In the genomic region with DNA sequence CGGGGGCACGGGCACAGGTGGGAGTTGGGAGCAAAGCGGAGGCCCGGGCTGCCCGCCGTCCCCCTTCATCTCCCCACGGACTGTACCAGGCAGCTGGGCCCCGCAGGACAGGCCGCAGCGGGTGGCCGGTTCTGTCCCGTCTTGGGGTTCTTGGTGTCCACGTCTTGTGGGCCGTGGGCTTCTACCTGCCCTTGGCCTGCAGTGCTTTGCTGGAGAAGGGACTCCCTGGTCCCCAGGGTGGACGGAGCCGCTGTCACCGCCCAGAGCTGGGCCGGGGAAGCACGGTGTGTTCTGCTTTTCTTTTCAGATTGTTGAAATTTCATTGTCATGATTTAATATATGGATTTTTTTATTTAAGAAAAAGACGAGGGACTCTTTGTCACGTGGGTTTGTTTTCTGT, we compare ENCODE assay signal across 19 cellular contexts. TPM values are rescaled to one million over a fixed set of nuclear protein-coding genes. Genes with fewer than 3 reads are reported as not detected.
A peak's percentile ranks its signal among the peaks of the same experiment; 100 is the strongest.
DNase-seq lines count a peak whose midpoint lies in the region; ATAC-seq and TF ChIP-seq lines count a peak whose summit lies in the region.
"Had no signal": no experiment of that assay in that cellular context is flagged by ENCODE, and none has a peak within 500 bp of the region (broad histone marks: within the 10 kb centered on the region; RNA-seq: fewer than 3 reads in every experiment).

No MANE protein-coding gene starts in this region.

- H3K4me3 ChIP-seq in mammary epithelial cell (replicated peaks in 1 of 3; ENCODE audit: insufficient read depth in 1 of 3, low read depth in 2 of 3, low read length in 3 of 3) (no peak overlapping the region), Panc1 (ENCODE audit: low read depth in 2 of 2, low read length in 2 of 2) (no peak overlapping the region)
- H3K4me3 ChIP-seq: PC-9, SK-N-MC had no signal

- TF ChIP-seq CTCF in mammary epithelial cell (conservative IDR thresholded peaks at IDR 0.05 in 1 of 2, IDR thresholded peaks at IDR 0.05 in 1 of 2; ENCODE audit: extremely low read depth in 1 of 2, insufficient read depth in 1 of 2, low read depth in 1 of 2, low read length in 2 of 2) = no peak
- no peak for TF ChIP-seq CTCF in MCF 10A (IDR thresholded peaks at IDR 0.05; ENCODE audit: unreplicated experiment)
- TF ChIP-seq CTCF in Panc1 (IDR thresholded peaks at IDR 0.05) = no peak

- H3K4me1 Mint-ChIP-seq in MCF 10A (ENCODE audit: insufficient read depth, unreplicated experiment) = no peaks in the 10 kb centered on the region

- BruUV-seq in mammary epithelial cell (replicated peaks; lab: Mats Ljungman, UMichigan) = TSS peak; percentile 38
- no TSS peak for BruUV-seq in MCF 10A (replicated peaks; lab: Mats Ljungman, UMichigan)
- no TSS peak for BruUV-seq in Panc1 (replicated peaks; lab: Mats Ljungman, UMichigan)

- H3K9ac ChIP-seq in mammary epithelial cell (ENCODE audit: insufficient read depth, low read length) = no peak overlapping the region

- H3K27me3 Mint-ChIP-seq in MCF 10A (ENCODE audit: insufficient read depth, unreplicated experiment) = no peaks in the 10 kb centered on the region
- H3K27me3 Mint-ChIP-seq: T-cell had no signal

- H3K9me3 ChIP-seq in mammary epithelial cell (replicated peaks; ENCODE audit: insufficient read depth, low read length) (no peaks in the 10 kb centered on the region), Panc1 (ENCODE audit: control insufficient read depth, insufficient read depth, low read depth, low read length) (no peaks in the 10 kb centered on the region)

- dilution Hi-C loops in mammary epithelial cell (cut with HindIII; ENCODE audit: low sequenced_read_pairs) = no loop called here

- no peaks in the 10 kb centered on the region for H4K20me1 ChIP-seq in mammary epithelial cell (ENCODE audit: insufficient read depth, low read length)

- H3K27me3 ChIP-seq in mammary epithelial cell (ENCODE audit: insufficient read depth, low read length) = no peaks in the 10 kb centered on the region
- H3K27me3 ChIP-seq in Panc1 (ENCODE audit: control insufficient read depth, insufficient read depth, low read length) = no peaks in the 10 kb centered on the region

- peaks cover 25% of the 10 kb centered on the region for H3K4me1 ChIP-seq in mammary epithelial cell (ENCODE audit: insufficient read depth, low read length)
- H3K4me1 ChIP-seq in Panc1 (ENCODE audit: control insufficient read depth, insufficient read depth, low read length) = peaks cover 74% of the 10 kb centered on the region

- intact Hi-C loops in mammary epithelial cell (cut with micrococcal nuclease) (no loop called here), MCF 10A (cut with micrococcal nuclease) (no loop called here), Panc1 (cut with micrococcal nuclease; ENCODE audit: unreplicated experiment) (no loop called here)

- no peak overlapping the region for H3K4me2 ChIP-seq in mammary epithelial cell (ENCODE audit: insufficient read depth, low read depth, low read length)
- H3K4me2 ChIP-seq: PC-9 had no signal

- peaks cover 21% of the 10 kb centered on the region for H3K79me2 ChIP-seq in mammary epithelial cell (ENCODE audit: insufficient read depth, low read length)

- 97% methylated on average over 21 of the region's 21 CpGs for WGBS in mammary epithelial cell (ENCODE audit: low coverage, missing lambda C conversion rate)

- DNase-seq in mammary epithelial cell (no peak), MCF 10A (ENCODE audit: unreplicated experiment) (no peak), Panc1 (ENCODE audit: low read depth, low spot score) (no peak), left lobe of liver (ENCODE audit: low spot score) (peak; percentile 45), NCI-H2029 (lab: John Stamatoyannopoulos, UW) (no peak), cortex of kidney (lab: John Stamatoyannopoulos, UW) (no peak)
- DNase-seq: DND-41, GDM1, H9, NCI-H1048, NCI-H146, NCI-H226, NCI-H526 treated with DMSO at 0.1 percent for 48 hours, PC-9 had no signal

- H3K27ac ChIP-seq in mammary epithelial cell (ENCODE audit: insufficient read depth, low read depth, low read length) (no peak overlapping the region), Panc1 (ENCODE audit: low read length) (peak overlapping the region; percentile 67)
- H3K27ac ChIP-seq: PC-9, SK-N-MC had no signal

- H3K36me3 ChIP-seq in mammary epithelial cell (ENCODE audit: insufficient read depth, low read length) (no peaks in the 10 kb centered on the region), Panc1 (ENCODE audit: control insufficient read depth, insufficient read depth, low read length) (peaks cover 3% of the 10 kb centered on the region; the same call in 1 of the 2 replicates)

- POLR2A ChIA-PET in MCF 10A (lab: Yijun Ruan, JAX) = interaction anchor here (0.6 to 1.2 kb wide), 4 partner anchors 10 to 984 kb away, joined by 3 to 6 read pairs (median 4); a partner anchor contains a TSS
- POLR2A ChIA-PET in Panc1 (lab: Charles Lee) = interaction anchor here (0.6 kb wide), 1 partner anchor 13 kb away, joined by 4 read pairs; no protein-coding TSS in a partner anchor

- H3K9me3 Mint-ChIP-seq in MCF 10A (ENCODE audit: unreplicated experiment) = no peaks in the 10 kb centered on the region
- H3K9me3 Mint-ChIP-seq: H9, T-cell had no signal

- no peak overlapping the region for H3K4me3 Mint-ChIP-seq in MCF 10A (ENCODE audit: unreplicated experiment)
- H3K4me3 Mint-ChIP-seq: H9, T-cell had no signal

- CTCF ChIA-PET in mammary epithelial cell (lab: Charles Lee; ENCODE audit: low non-redundant PET) (no interaction called here), MCF 10A (lab: Yijun Ruan, JAX) (interaction anchor here (2.5 kb wide), 1 partner anchor 14 kb away, joined by 11 read pairs; a partner anchor contains a TSS), Panc1 (lab: Charles Lee) (no interaction called here)

- in situ Hi-C loops in mammary epithelial cell (cut with MboI; ENCODE audit: low sequenced_read_pairs in 2 of 2) (no loop called here), Panc1 (cut with HindIII; ENCODE audit: low pct_unique_long_range_greater_than_20kb, low sequenced_read_pairs) (no loop called here)

- H2AFZ ChIP-seq in mammary epithelial cell (ENCODE audit: low read depth, low read length) = no peak overlapping the region
- H2AFZ ChIP-seq: PC-9 had no signal

- ATAC-seq in Panc1 (no peak), left lobe of liver (no peak), GM18517 (IDR thresholded peaks at IDR 0.05; ENCODE audit: unreplicated experiment) (no peak), GM18861 (IDR thresholded peaks at IDR 0.05; ENCODE audit: unreplicated experiment) (no peak)
- ATAC-seq: Right ventricle myocardium inferior, T-cell had no signal

- peaks cover 39% of the 10 kb centered on the region for H3K36me3 Mint-ChIP-seq in MCF 10A (ENCODE audit: insufficient read depth, unreplicated experiment)

- H3K27ac Mint-ChIP-seq in MCF 10A (ENCODE audit: low read depth, unreplicated experiment) = no peak overlapping the region
- H3K27ac Mint-ChIP-seq: T-cell had no signal

RNA-seq across cellular contexts. Expression of a gene that starts 11.8 kb away (rescaled TPM):
- total RNA-seq in mammary epithelial cell (10 to 100 TPM; 10.5 to 23.4 TPM), MCF 10A (2022) (37.8 and 45.6 TPM in 2 replicates), Panc1 (2021; ENCODE audit: unreplicated experiment) (125 TPM), left lobe of liver (11.6 TPM)
- polyA plus RNA-seq in mammary epithelial cell = 3.1 TPM
- polyA minus RNA-seq in mammary epithelial cell = 10.2 TPM
- polyA plus RNA-seq in Panc1 (2012; ENCODE audit: insufficient read length) = 120 TPM

RNA-seq across cellular contexts. Expression of a gene that starts 13.7 kb away (rescaled TPM):
- total RNA-seq in mammary epithelial cell = 10 to 100 TPM in 1 of 2 donors, 1 to 10 TPM in 1; 9.2 to 15.1 TPM
- 5.5 TPM for polyA plus RNA-seq in mammary epithelial cell
- 8.4 TPM for polyA minus RNA-seq in mammary epithelial cell
- total RNA-seq in MCF 10A (2022) = 9.0 and 14.2 TPM in 2 replicates
- 9.2 TPM for total RNA-seq in Panc1 (2021; ENCODE audit: unreplicated experiment)
- 13.7 TPM for polyA plus RNA-seq in Panc1 (2012; ENCODE audit: insufficient read length)
- total RNA-seq in left lobe of liver = 44.6 TPM

RNA-seq across cellular contexts. Expression of a gene that starts 27.5 kb away (rescaled TPM):
- total RNA-seq in mammary epithelial cell = 10 to 100 TPM; 25.8 to 34.0 TPM
- 70.4 TPM for polyA plus RNA-seq in mammary epithelial cell
- 14.2 TPM for polyA minus RNA-seq in mammary epithelial cell
- 38.2 and 42.1 TPM in 2 replicates for total RNA-seq in MCF 10A (2022)
- total RNA-seq in Panc1 (2021; ENCODE audit: unreplicated experiment) = 59.4 TPM
- 81.5 TPM for polyA plus RNA-seq in Panc1 (2012; ENCODE audit: insufficient read length)
- total RNA-seq in left lobe of liver = 10.7 TPM

RNA-seq across cellular contexts. Expression of a gene that starts 38.1 kb away (rescaled TPM):
- total RNA-seq in mammary epithelial cell (10 to 100 TPM; 51.3 to 81.1 TPM), MCF 10A (2022) (86.3 and 93.5 TPM in 2 replicates), Panc1 (2021; ENCODE audit: unreplicated experiment) (173 TPM), left lobe of liver (55.5 TPM)
- polyA plus RNA-seq in mammary epithelial cell = 31.7 TPM
- 62.4 TPM for polyA minus RNA-seq in mammary epithelial cell
- 196 TPM for polyA plus RNA-seq in Panc1 (2012; ENCODE audit: insufficient read length)
